31 cellular contexts compared by ENCODE assay signal in the genomic region with DNA sequence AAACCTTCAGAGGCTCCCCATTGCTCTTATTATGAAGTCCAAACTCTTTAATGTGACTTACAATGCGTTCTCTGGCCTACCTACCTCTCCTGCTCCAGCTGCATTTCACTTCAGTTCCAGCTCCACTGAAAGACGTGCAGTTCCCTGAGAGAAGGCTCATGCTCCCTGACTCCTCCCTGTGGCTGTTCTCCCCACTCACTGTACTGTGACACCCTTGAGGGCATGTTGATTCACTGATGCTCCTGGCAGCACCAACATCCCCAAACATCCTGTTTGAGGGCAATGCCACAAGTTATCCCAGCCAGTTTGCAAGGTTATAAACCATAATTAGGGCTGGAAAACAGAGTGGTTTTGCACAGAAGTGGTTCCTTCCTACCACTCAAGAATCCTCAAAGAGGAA.
DNase-seq lines count a peak whose midpoint lies in the region; FAIRE-seq and TF ChIP-seq lines count a peak whose summit lies in the region.
"Had no signal": no experiment of that assay in that cellular context is flagged by ENCODE, and none has a peak within 500 bp of the region (broad histone marks: within the 10 kb centered on the region; RNA-seq: fewer than 3 reads in every experiment).

No MANE protein-coding gene starts in this region.

- POLR2A ChIA-PET in RWPE1 (lab: Yijun Ruan, JAX; ENCODE audit: low non-redundant PET), result no interaction called here

- no peak overlapping the region for H3K27ac ChIP-seq in RWPE1
- H3K27ac ChIP-seq: KMS-11, lower lobe of right lung, PC-9, prostate gland, right lobe of liver, spleen, thyroid gland had no signal

- peaks cover 2% of the 10 kb centered on the region for H3K9me3 Mint-ChIP-seq in activated T-cell treated with anti-CD3 and anti-CD28 coated beads, Interleukin-2, amount 50 U/mL, for 24 hours
- H3K9me3 Mint-ChIP-seq: activated T-cell treated with anti-CD3 and anti-CD28 coated beads, Interleukin-2, amount 50 U/mL, for 4 hours; dendritic cell treated with granulocyte-macrophage colony-stimulating factor and Interleukin-4, amounts not matched to agents 40 ng/mL and 50 ng/mL, for 4 days had no signal

- no peak for TF ChIP-seq CTCF in RWPE1 (conservative IDR thresholded peaks at IDR 0.05; ENCODE audit: low read depth)

- H3K36me3 Mint-ChIP-seq in activated T-cell treated with anti-CD3 and anti-CD28 coated beads, Interleukin-2, amount 50 U/mL, for 24 hours (ENCODE audit: low read depth), result no peaks in the 10 kb centered on the region
- H3K36me3 Mint-ChIP-seq: natural killer cell had no signal

- no peak for FAIRE-seq in GM12892 (lab: Jason Lieb, UNC)
- FAIRE-seq: A204.1, kidney had no signal

- H3K27me3 Mint-ChIP-seq in activated T-cell treated with anti-CD3 and anti-CD28 coated beads, Interleukin-2, amount 50 U/mL, for 24 hours, result peaks cover 24% of the 10 kb centered on the region

- H3K4me3 Mint-ChIP-seq in activated T-cell treated with anti-CD3 and anti-CD28 coated beads, Interleukin-2, amount 50 U/mL, for 24 hours, result no peak overlapping the region
- H3K4me3 Mint-ChIP-seq: activated T-cell treated with anti-CD3 and anti-CD28 coated beads, Interleukin-2, amount 50 U/mL, for 4 hours; CD4-positive, alpha-beta T cell; central memory CD8-positive, alpha-beta T cell; dendritic cell treated with granulocyte-macrophage colony-stimulating factor and Interleukin-4, amounts not matched to agents 40 ng/mL and 50 ng/mL, for 4 days; natural killer cell had no signal

- H3K27ac Mint-ChIP-seq in activated T-cell treated with anti-CD3 and anti-CD28 coated beads, Interleukin-2, amount 50 U/mL, for 24 hours, result no peak overlapping the region
- H3K27ac Mint-ChIP-seq: CD4-positive, alpha-beta T cell; dendritic cell treated with granulocyte-macrophage colony-stimulating factor and Interleukin-4, amounts not matched to agents 40 ng/mL and 50 ng/mL, for 4 days; natural killer cell had no signal

- DNase-seq in NCI-H1105 treated with DMSO at 0.1 percent for 48 hours (lab: John Stamatoyannopoulos, UW) (peak; percentile 26), NCI-H1105 (lab: John Stamatoyannopoulos, UW) (no peak), EH (ENCODE audit: low read depth) (peak; percentile 6), RWPE1 (ENCODE audit: low spot score) (peak; percentile 13), iPS-NIHi11 (ENCODE audit: low spot score) (peak; percentile 16), GM12892 (ENCODE audit: insufficient read length) (no peak)
- no peak for DNase-seq in activated naive CD4-positive, alpha-beta T cell (lab: John Stamatoyannopoulos, UW)
- DNase-seq in activated T-cell treated with anti-CD3 and anti-CD28 coated beads, Interleukin-2, amount 50 U/mL, for 24 hours, result no peak
- DNase-seq: activated CD4-positive, alpha-beta T cell treated with anti-CD3 and anti-CD28 coated beads, Interleukin-2, amount 50 U/mL, for 1 hour; activated CD4-positive, CD25-positive, alpha-beta regulatory T cell; activated gamma-delta T cell; activated T-cell treated with anti-CD3 and anti-CD28 coated beads, Interleukin-2, amount 50 U/mL, for 4 hours; AML-193; CD4-positive, alpha-beta T cell; HCEC 1CT; kidney; lower lobe of right lung; natural killer cell; NCI-H1436 treated with DMSO at 0.1 percent for 48 hours; NCI-H2171 treated with DMSO at 0.1 percent for 48 hours; NCI-H524; PC-9; right lobe of liver; SHP77; spleen; thyroid gland had no signal

- H3K4me1 Mint-ChIP-seq in activated T-cell treated with anti-CD3 and anti-CD28 coated beads, Interleukin-2, amount 50 U/mL, for 24 hours (ENCODE audit: low read depth), result no peaks in the 10 kb centered on the region
- H3K4me1 Mint-ChIP-seq: central memory CD8-positive, alpha-beta T cell; natural killer cell had no signal

- CTCF ChIA-PET in RWPE1 (lab: Yijun Ruan, JAX), result interaction anchor here (1.9 kb wide), 1 partner anchor 169 kb away, joined by 8 read pairs; no protein-coding TSS in a partner anchor

- no peak for TF ChIP-seq POLR2A in GM12892 (IDR thresholded peaks at IDR 0.05; ENCODE audit: low read depth, low read length)

Comparison
In these comparisons a context has a peak if more than half of its experiments do, and no peak if none do; other contexts are left out.
1. DNase-seq: peak in NCI-H1105 treated with DMSO at 0.1 percent for 48 hours (single experiment), EH (single experiment), RWPE1 (single experiment) and iPS-NIHi11 (single experiment); none in NCI-H1105 (single experiment), activated naive CD4-positive, alpha-beta T cell (0 of 4), GM12892 (single experiment) and activated T-cell treated with anti-CD3 and anti-CD28 coated beads, Interleukin-2, amount 50 U/mL, for 24 hours (single experiment).